Comparison of ENCODE assay signal across 14 cellular contexts in genomic region chr12:104966677-104967076, GRCh38. TPM values are rescaled to one million over a fixed set of nuclear protein-coding genes. Genes with fewer than 3 reads are reported as not detected.
DNase-seq lines count a peak whose midpoint lies in the region; ATAC-seq and TF ChIP-seq lines count a peak whose summit lies in the region.
"Had no signal": no experiment of that assay in that cellular context is flagged by ENCODE, and none has a peak within 500 bp of the region (broad histone marks: within the 10 kb centered on the region; RNA-seq: fewer than 3 reads in every experiment).

No MANE protein-coding gene starts in this region.

- ATAC-seq in GM18519 (IDR thresholded peaks at IDR 0.05; ENCODE audit: low FRiP score, unreplicated experiment): peak; percentile 70
- ATAC-seq in GM21526 (IDR thresholded peaks at IDR 0.05; ENCODE audit: low FRiP score, unreplicated experiment): peak; percentile 78
- peak; percentile 82 for ATAC-seq in HG03045 (IDR thresholded peaks at IDR 0.05; ENCODE audit: unreplicated experiment)
- ATAC-seq: HCT116 had no signal

- intact Hi-C loops in testis (cut with DNase I; ENCODE audit: low total_unique reads): no loop called here

- no peaks in the 10 kb centered on the region for H3K36me3 ChIP-seq in SU-DHL-6 (ENCODE audit: low read length)
- no peaks in the 10 kb centered on the region for H3K36me3 ChIP-seq in Peyer's patch
- no peaks in the 10 kb centered on the region for H3K36me3 ChIP-seq in testis (ENCODE audit: low read depth, missing control alignments)

- TF ChIP-seq CTCF in SU-DHL-6 (IDR thresholded peaks at IDR 0.05; ENCODE audit: insufficient read depth, low read length, poor library complexity, severe bottlenecking) (no peak), Peyer's patch (IDR thresholded peaks at IDR 0.05) (no peak), testis (IDR thresholded peaks at IDR 0.05) (no peak)

- peak overlapping the region; percentile 11 for H3K4me2 ChIP-seq in SU-DHL-6 (ENCODE audit: low read depth, low read length, poor library complexity, severe bottlenecking)
- H3K4me2 ChIP-seq: hepatocyte had no signal

- H3F3A ChIP-seq in SU-DHL-6 (ENCODE audit: insufficient read depth): no peaks in the 10 kb centered on the region

- H3K9me3 ChIP-seq in SU-DHL-6 (ENCODE audit: insufficient read depth, low read length) (no peaks in the 10 kb centered on the region), Peyer's patch (no peaks in the 10 kb centered on the region), testis (no peaks in the 10 kb centered on the region)

- 86 to 97% methylated on average over 4 of the region's 4 CpGs for WGBS in testis, 2 donors

- no peak for TF ChIP-seq POLR2A in Peyer's patch (IDR thresholded peaks at IDR 0.05)
- TF ChIP-seq POLR2A in testis (IDR thresholded peaks at IDR 0.05): no peak

- H3K79me2 ChIP-seq in SU-DHL-6 (ENCODE audit: insufficient read depth, low read length): no peaks in the 10 kb centered on the region
- H3K79me2 ChIP-seq: hepatocyte had no signal

- H3K9me2 ChIP-seq in SU-DHL-6 (replicated peaks; ENCODE audit: insufficient read depth, low read length): no peaks in the 10 kb centered on the region

- no peaks in the 10 kb centered on the region for H3K4me1 ChIP-seq in Peyer's patch
- H3K4me1 ChIP-seq in testis: peaks cover 8% of the 10 kb centered on the region

- H4K20me1 ChIP-seq in SU-DHL-6 (ENCODE audit: low read depth, low read length): no peaks in the 10 kb centered on the region

- no peak overlapping the region for H3K9ac ChIP-seq in SU-DHL-6 (ENCODE audit: low read length)

- no peak for DNase-seq in Peyer's patch
- DNase-seq in SIG-M5 (lab: John Stamatoyannopoulos, UW): no peak
- DNase-seq in NCI-H526 (lab: John Stamatoyannopoulos, UW): no peak
- DNase-seq in testis: no peak
- DNase-seq: activated T-cell treated with anti-CD3 and anti-CD28 coated beads for 4 hours, GF-D8, midbrain, NCI-H2227 treated with DMSO at 0.1 percent for 48 hours had no signal

- H2AFZ ChIP-seq in SU-DHL-6 (ENCODE audit: low read depth, low read length, severe bottlenecking): no peak overlapping the region
- H2AFZ ChIP-seq: hepatocyte had no signal

- H3K27me3 ChIP-seq in SU-DHL-6 (ENCODE audit: low read length): no peaks in the 10 kb centered on the region
- H3K27me3 ChIP-seq in Peyer's patch: no peaks in the 10 kb centered on the region
- H3K27me3 ChIP-seq in testis: no peaks in the 10 kb centered on the region

- H3K4me3 ChIP-seq in SU-DHL-6 (ENCODE audit: insufficient read depth, low read length, poor library complexity, severe bottlenecking) (no peak overlapping the region), Peyer's patch (no peak overlapping the region), testis (no peak overlapping the region)
- H3K4me3 ChIP-seq: hepatocyte had no signal

- no peak overlapping the region for H3K27ac ChIP-seq in SU-DHL-6 (ENCODE audit: low read depth, low read length)
- H3K27ac ChIP-seq in Peyer's patch: peak overlapping the region in 1 of 4 donors; percentile 21
- H3K27ac ChIP-seq in testis: no peak overlapping the region
- H3K27ac ChIP-seq: hepatocyte had no signal

RNA-seq across cellular contexts. Expression of gene SLC41A2, which starts 8.6 kb away (rescaled TPM):
- total RNA-seq in Peyer's patch (100 to 1,000 TPM in 2 of 4 donors, 10 to 100 TPM in 2; 11.6 to 178 (median 114) TPM), testis (10 to 100 TPM; 31.6 to 49.5 TPM)
- 21.9 TPM for polyA plus RNA-seq in testis (ENCODE audit: insufficient read depth, low read depth, low replicate concordance)

RNA-seq across cellular contexts. Expression of gene NOPCHAP1, which starts 19.4 kb away (rescaled TPM):
- 1 to 10 TPM; 1.2 to 7.1 (median 5.1) TPM for total RNA-seq in Peyer's patch
- total RNA-seq in testis: 10 to 100 TPM in 1 of 2 donors, 1 to 10 TPM in 1; 7.2 to 12.8 TPM
- polyA plus RNA-seq in testis (ENCODE audit: insufficient read depth, low read depth, low replicate concordance): 10.0 TPM
